21 cellular contexts compared by ENCODE assay signal in the genomic region with DNA sequence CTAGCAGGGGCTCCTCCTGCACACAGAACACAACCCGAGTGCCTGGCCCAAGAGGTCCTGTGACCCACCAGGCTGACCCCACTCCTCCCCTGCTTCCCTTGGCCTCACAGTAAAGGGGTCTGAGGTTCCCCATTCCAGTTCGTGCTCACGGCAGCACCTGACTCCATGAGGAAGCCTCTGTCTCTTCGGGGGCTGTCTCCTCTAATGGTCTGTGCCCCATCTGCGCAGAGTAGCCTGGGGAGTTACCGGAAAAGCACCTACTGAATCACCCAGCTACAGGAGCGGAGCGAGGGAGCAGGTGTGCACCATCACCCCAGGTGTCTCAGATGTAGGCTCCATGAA.
DNase-seq lines count a peak whose midpoint lies in the region; ATAC-seq, FAIRE-seq and TF ChIP-seq lines count a peak whose summit lies in the region.
"Had no signal": no experiment of that assay in that cellular context is flagged by ENCODE, and none has a peak within 500 bp of the region (broad histone marks: within the 10 kb centered on the region; RNA-seq: fewer than 3 reads in every experiment).

No MANE protein-coding gene starts in this region.

- H3K4me1 ChIP-seq in spleen: peaks cover 14 to 74% (median 43%) of the 10 kb centered on the region in 6 donors

- no peaks in the 10 kb centered on the region for H3K9me3 ChIP-seq in spleen
- H3K9me3 ChIP-seq: A549, ovary had no signal

- H3K27me3 Mint-ChIP-seq in activated naive CD4-positive, alpha-beta T cell treated with anti-CD3 and anti-CD28 coated beads for 36 hours (ENCODE audit: low read depth): no peaks in the 10 kb centered on the region

- TF ChIP-seq CTCF in RWPE1 (conservative IDR thresholded peaks at IDR 0.05; ENCODE audit: low read depth) (no peak), dorsolateral prefrontal cortex (IDR thresholded peaks at IDR 0.05 in 54 of 56, conservative IDR thresholded peaks at IDR 0.05 in 2 of 56; ENCODE audit: low read depth in 1 of 56, partially characterized antibody in 56 of 56) (no peak), spleen (IDR thresholded peaks at IDR 0.05 in 8 of 11, conservative IDR thresholded peaks at IDR 0.05 in 3 of 11) (no peak)

- H3K36me3 ChIP-seq in spleen: peaks cover 0 to 100% (median 58%) of the 10 kb centered on the region in 6 donors
- H3K36me3 ChIP-seq: ovary had no signal

- H3K27me3 ChIP-seq in dorsolateral prefrontal cortex (no peaks in the 10 kb centered on the region), spleen (replicated peaks in 1 of 7) (no peaks in the 10 kb centered on the region)
- H3K27me3 ChIP-seq: ovary had no signal

- POLR2A ChIA-PET in RWPE1 (lab: Yijun Ruan, JAX; ENCODE audit: low non-redundant PET): interaction anchor here (0.6 kb wide), 1 partner anchor 26 kb away, joined by 5 read pairs; no protein-coding TSS in a partner anchor

- FAIRE-seq in GM19239 (lab: Jason Lieb, UNC): no peak
- FAIRE-seq: A549, kidney, RCC 7860 had no signal

- no peaks in the 10 kb centered on the region for H3K4me1 Mint-ChIP-seq in activated naive CD4-positive, alpha-beta T cell treated with anti-CD3 and anti-CD28 coated beads for 36 hours (ENCODE audit: low read depth)

- H3K27ac Mint-ChIP-seq in activated naive CD4-positive, alpha-beta T cell treated with anti-CD3 and anti-CD28 coated beads for 36 hours: peak overlapping the region; percentile 66

- peaks cover 5% of the 10 kb centered on the region for H3K36me3 Mint-ChIP-seq in activated naive CD4-positive, alpha-beta T cell treated with anti-CD3 and anti-CD28 coated beads for 36 hours (ENCODE audit: low read depth)

- WGBS in spleen, 5 donors: 68 to 83% (median 77%) methylated on average over 6 to 8 of the region's 8 CpGs

- H3K27ac ChIP-seq in RWPE1 (peak overlapping the region; percentile 56), dorsolateral prefrontal cortex (peak overlapping the region in 58 of 59 donors; percentile 3 to 98 (median 84)), spleen (peak overlapping the region in 5 of 8 donors; percentile 22 to 53 (median 45))
- H3K27ac ChIP-seq: KMS-11 had no signal

- intact Hi-C loops in activated naive CD4-positive, alpha-beta T cell treated with anti-CD3 and anti-CD28 coated beads for 36 hours (cut with micrococcal nuclease): no loop called here
- intact Hi-C loops in dorsolateral prefrontal cortex (cut with DNase I): loop anchor here in 1 of 2 donors (10.0 kb wide), 1 partner anchor 247 kb away; a partner anchor contains a TSS
- intact Hi-C loops in spleen (cut with DNase I; ENCODE audit: low total_unique reads): no loop called here

- no peak for ATAC-seq in HG02852 (IDR thresholded peaks at IDR 0.05; ENCODE audit: unreplicated experiment)

- CTCF ChIA-PET in activated naive CD4-positive, alpha-beta T cell treated with anti-CD3 and anti-CD28 coated beads for 36 hours (lab: Charles Lee): interaction anchor here (0.5 kb wide), 1 partner anchor 198 kb away, joined by 3 read pairs; no protein-coding TSS in a partner anchor
- CTCF ChIA-PET in RWPE1 (lab: Yijun Ruan, JAX): interaction anchor here (0.6 to 1.3 kb wide), 2 partner anchors 10 to 159 kb away, joined by 3 to 4 read pairs; no protein-coding TSS in a partner anchor

- no peak for TF ChIP-seq POLR2A in spleen (IDR thresholded peaks at IDR 0.05)

- H3K9me3 Mint-ChIP-seq in activated naive CD4-positive, alpha-beta T cell treated with anti-CD3 and anti-CD28 coated beads for 36 hours: no peaks in the 10 kb centered on the region

- H3K4me3 Mint-ChIP-seq in activated naive CD4-positive, alpha-beta T cell treated with anti-CD3 and anti-CD28 coated beads for 36 hours: no peak overlapping the region

- no peak overlapping the region for H3K4me3 ChIP-seq in dorsolateral prefrontal cortex
- no peak overlapping the region for H3K4me3 ChIP-seq in spleen
- H3K4me3 ChIP-seq: A549, ovary had no signal

- no peak for DNase-seq in activated naive CD4-positive, alpha-beta T cell treated with anti-CD3 and anti-CD28 coated beads for 36 hours
- DNase-seq in activated naive CD4-positive, alpha-beta T cell (lab: John Stamatoyannopoulos, UW): no peak
- DNase-seq in RWPE1 (ENCODE audit: low spot score): no peak
- DNase-seq in dorsolateral prefrontal cortex: peak in 2 of 10 donors; percentile 15 to 26
- no peak for DNase-seq in spleen
- no peak for DNase-seq in GM19239 (ENCODE audit: insufficient read length, low spot score)
- DNase-seq in T-helper 1 cell: no peak
- DNase-seq: activated effector memory CD4-positive, alpha-beta T cell treated with anti-CD3 and anti-CD28 coated beads, Interleukin-2, amount 50 U/mL, for 16 hours; effector CD4-positive, alpha-beta T cell; hippocampal formation; midbrain; NCI-H1092; NCI-H2171; SW 1271; trophoblast cell had no signal
